Comparison of ENCODE assay signal across 10 cellular contexts in the genomic region with DNA sequence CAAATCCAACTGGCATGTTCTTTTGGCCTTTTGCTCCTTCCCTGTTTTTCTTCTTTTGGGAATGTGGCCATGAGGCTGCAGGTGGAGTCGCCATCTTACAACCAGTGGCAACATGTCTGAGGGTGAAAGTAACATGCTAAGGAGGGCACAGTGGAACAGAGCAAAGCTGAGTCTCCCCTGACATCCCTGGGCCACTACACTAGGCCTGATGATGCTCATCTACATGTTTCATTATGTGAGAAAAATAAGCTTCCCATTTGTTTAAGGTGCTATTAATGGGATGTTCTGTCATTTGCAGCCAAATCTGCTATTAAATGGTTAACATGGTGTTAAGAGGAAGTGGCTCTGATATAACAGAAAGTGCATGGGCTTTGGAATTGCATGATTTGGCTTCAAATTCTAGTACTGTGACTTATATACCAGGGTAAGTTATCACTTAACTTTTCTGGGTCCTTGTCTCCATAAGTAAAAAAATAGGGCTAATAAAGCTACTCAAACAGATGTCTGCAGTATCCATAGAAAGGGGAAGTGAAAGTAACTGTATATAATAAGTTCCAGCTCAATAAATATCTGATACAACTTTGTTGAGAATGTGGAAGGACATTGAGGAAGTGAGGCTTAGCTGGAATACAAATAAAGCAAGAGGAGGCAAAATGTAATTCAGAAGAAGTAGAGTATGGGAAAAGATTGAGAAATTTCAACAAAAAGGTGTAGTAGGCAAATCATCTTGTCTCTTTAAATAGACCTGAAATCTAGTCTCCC.
DNase-seq lines count a peak whose midpoint lies in the region; ATAC-seq and TF ChIP-seq lines count a peak whose summit lies in the region.
"Had no signal": no experiment of that assay in that cellular context is flagged by ENCODE, and none has a peak within 500 bp of the region (broad histone marks: within the 10 kb centered on the region; RNA-seq: fewer than 3 reads in every experiment).

No MANE protein-coding gene starts in this region.

- no peaks in the 10 kb centered on the region for H3K27me3 ChIP-seq in MM.1S (replicated peaks; ENCODE audit: insufficient read depth, low read length)
- H3K27me3 ChIP-seq in neutrophil, result no peaks in the 10 kb centered on the region
- H3K27me3 ChIP-seq in ascending aorta, result no peaks in the 10 kb centered on the region

- no peak overlapping the region for H3K4me3 Mint-ChIP-seq in activated CD4-positive, alpha-beta T cell treated with anti-CD3 and anti-CD28 coated beads, Interleukin-2, amount 10 ng/mL, durations not matched to agents 7 days and 5 days

- H3K4me1 Mint-ChIP-seq in activated CD4-positive, alpha-beta T cell treated with anti-CD3 and anti-CD28 coated beads, Interleukin-2, amount 10 ng/mL, durations not matched to agents 7 days and 5 days, result peaks cover 46% of the 10 kb centered on the region

- H3K4me3 ChIP-seq in MM.1S (ENCODE audit: low read length) (no peak overlapping the region), neutrophil (ENCODE audit: low read depth in 1 of 2, low read length in 1 of 2) (no peak overlapping the region), ascending aorta (no peak overlapping the region)

- H3K27ac ChIP-seq in MM.1S (ENCODE audit: low read length) (no peak overlapping the region), neutrophil (peak overlapping the region; percentile 30), ascending aorta (no peak overlapping the region)

- H4K20me1 ChIP-seq in MM.1S (ENCODE audit: insufficient read depth, low read length), result no peaks in the 10 kb centered on the region

- no peak for DNase-seq in activated CD4-positive, alpha-beta T cell treated with anti-CD3 and anti-CD28 coated beads, Interleukin-2, amount 10 ng/mL, durations not matched to agents 7 days and 5 days
- DNase-seq in activated CD4-positive, alpha-beta T cell treated with anti-CD3 and anti-CD28 coated beads, Interleukin-2, amount 50 U/mL, for 1 hour, result no peak
- peak; percentile 57 for DNase-seq in MM.1S
- no peak for DNase-seq in ascending aorta (ENCODE audit: low spot score in 2 of 2)
- DNase-seq in NCI-H446 (lab: John Stamatoyannopoulos, UW), result no peak
- no peak for DNase-seq in NCI-H2107 (lab: John Stamatoyannopoulos, UW)
- DNase-seq: ACHN; effector CD8-positive, alpha-beta T cell had no signal

- H3K9ac ChIP-seq in MM.1S (ENCODE audit: low read length), result no peak overlapping the region

- intact Hi-C loops in ascending aorta (cut with DNase I), result no loop called here

- CTCF ChIA-PET in activated CD4-positive, alpha-beta T cell treated with anti-CD3 and anti-CD28 coated beads, Interleukin-2, amount 10 ng/mL, durations not matched to agents 7 days and 5 days (lab: Charles Lee), result interaction anchor here (0.6 to 1.2 kb wide), 5 partner anchors 9 to 424 kb away, joined by 3 read pairs; no protein-coding TSS in a partner anchor

- no peaks in the 10 kb centered on the region for H3K36me3 ChIP-seq in MM.1S (replicated peaks; ENCODE audit: insufficient read depth, low read length)
- H3K36me3 ChIP-seq in neutrophil, result no peaks in the 10 kb centered on the region
- H3K36me3 ChIP-seq in ascending aorta, result no peaks in the 10 kb centered on the region

- no peaks in the 10 kb centered on the region for H3K9me2 ChIP-seq in MM.1S (replicated peaks; ENCODE audit: insufficient read depth, low read length)

- peak overlapping the region; percentile 65 for H3K27ac Mint-ChIP-seq in activated CD4-positive, alpha-beta T cell treated with anti-CD3 and anti-CD28 coated beads, Interleukin-2, amount 10 ng/mL, durations not matched to agents 7 days and 5 days

- peaks cover 5% of the 10 kb centered on the region; the same call in 1 of the 2 replicates for H3F3A ChIP-seq in MM.1S (ENCODE audit: insufficient read depth, low read length)

- H3K79me2 ChIP-seq in MM.1S (ENCODE audit: low read length), result no peaks in the 10 kb centered on the region

- peak; percentile 80 for ATAC-seq in HG02678 (IDR thresholded peaks at IDR 0.05; ENCODE audit: unreplicated experiment)

- H3K9me3 ChIP-seq in MM.1S (replicated peaks; ENCODE audit: insufficient read depth, low read length) (no peaks in the 10 kb centered on the region), neutrophil (no peaks in the 10 kb centered on the region), ascending aorta (no peaks in the 10 kb centered on the region)

- H2AFZ ChIP-seq in MM.1S (ENCODE audit: low read length), result no peak overlapping the region

- H3K27me3 Mint-ChIP-seq in activated CD4-positive, alpha-beta T cell treated with anti-CD3 and anti-CD28 coated beads, Interleukin-2, amount 10 ng/mL, durations not matched to agents 7 days and 5 days, result no peaks in the 10 kb centered on the region

- POLR2A ChIA-PET in activated CD4-positive, alpha-beta T cell treated with anti-CD3 and anti-CD28 coated beads, Interleukin-2, amount 10 ng/mL, durations not matched to agents 7 days and 5 days (lab: Charles Lee), result no interaction called here

- peaks cover 13% of the 10 kb centered on the region for H3K9me3 Mint-ChIP-seq in activated CD4-positive, alpha-beta T cell treated with anti-CD3 and anti-CD28 coated beads, Interleukin-2, amount 10 ng/mL, durations not matched to agents 7 days and 5 days

- H3K4me2 ChIP-seq in MM.1S (ENCODE audit: low read depth, low read length), result peak overlapping the region; percentile 39; the same call in 1 of the 2 replicates

- peaks cover 18% of the 10 kb centered on the region for H3K4me1 ChIP-seq in MM.1S (ENCODE audit: low read length)
- peaks cover 0 to 4% of the 10 kb centered on the region in 2 experiments for H3K4me1 ChIP-seq in neutrophil (ENCODE audit: control insufficient read depth in 1 of 2, insufficient read depth in 1 of 2, low read depth in 1 of 2, low read length in 1 of 2)
- H3K4me1 ChIP-seq in ascending aorta, result no peaks in the 10 kb centered on the region

- peaks cover 8% of the 10 kb centered on the region for H3K36me3 Mint-ChIP-seq in activated CD4-positive, alpha-beta T cell treated with anti-CD3 and anti-CD28 coated beads, Interleukin-2, amount 10 ng/mL, durations not matched to agents 7 days and 5 days (ENCODE audit: low read depth)

- TF ChIP-seq CTCF in MM.1S (IDR thresholded peaks at IDR 0.05; ENCODE audit: low read length), result no peak
- no peak for TF ChIP-seq CTCF in neutrophil (IDR thresholded peaks at IDR 0.05)
- no peak for TF ChIP-seq CTCF in ascending aorta (IDR thresholded peaks at IDR 0.05)
